In genomic region chr9:131287366-131287765, GRCh38 we compare ENCODE assay signal across 35 cellular contexts. TPM values are rescaled to one million over a fixed set of nuclear protein-coding genes. Genes with fewer than 3 reads are reported as not detected.
"Had no signal": no experiment of that assay in that cellular context is flagged by ENCODE, and none has a peak within 500 bp of the region (broad histone marks: within the 10 kb centered on the region; RNA-seq: fewer than 3 reads in every experiment).

No MANE protein-coding gene starts in this region.

- ATAC-seq: PC-3 had no signal

- H3K36me3 ChIP-seq: MG63, Peyer's patch, SJCRH30, WERI-Rb-1 had no signal

- H3K9me3 ChIP-seq: MG63, Peyer's patch, SJCRH30 had no signal

- DNase-seq: activated CD4-positive, alpha-beta memory T cell treated with anti-CD3 and anti-CD28 coated beads, Interleukin-2, amount 10 ng/mL, durations not matched to agents 7 days and 5 days; activated CD4-positive, alpha-beta T cell treated with anti-CD3 and anti-CD28 coated beads for 1 hour; activated CD4-positive, alpha-beta T cell treated with anti-CD3 and anti-CD28 coated beads for 48 hours; activated CD4-positive, CD25-positive, alpha-beta regulatory T cell; activated gamma-delta T cell; activated naive CD4-positive, alpha-beta T cell treated with Interleukin-2 at 50 U/mL for 16 hours; activated naive CD8-positive, alpha-beta T cell treated with anti-CD3 and anti-CD28 coated beads, Interleukin-2, amount 10 ng/mL, durations not matched to agents 7 days and 5 days; activated T-cell treated with anti-CD3 and anti-CD28 coated beads, Interleukin-2, amount 50 U/mL, for 1 hour; Kasumi-1; KBM-7; MG63; NCI-H1048; NCI-H1436 treated with DMSO at 0.1 percent for 48 hours; NCI-H1694 treated with DMSO at 0.1 percent for 48 hours; NCI-H2029; NCI-H345; NCI-H510A; NCI-H526; NCI-H748 treated with DMSO at 0.1 percent for 48 hours; NK-92 treated with Interleukin-12 subunit alpha and Interleukin-12 subunit beta, amount 100 ng/mL, for 24 hours; PC-3; Peyer's patch; SHP77; SJCRH30; T1000; WERI-Rb-1 had no signal

- H3K27me3 ChIP-seq: Peyer's patch had no signal

- H3K36me3 Mint-ChIP-seq: activated naive CD4-positive, alpha-beta T cell treated with anti-CD3 and anti-CD28 coated beads, Interleukin-2, amount 50 U/mL, for 24 hours; activated naive CD8-positive, alpha-beta T cell treated with anti-CD3 and anti-CD28 coated beads, Interleukin-2, amount 10 ng/mL, durations not matched to agents 7 days and 5 days; brain had no signal

- H3K4me3 Mint-ChIP-seq: activated CD4-positive, alpha-beta memory T cell treated with anti-CD3 and anti-CD28 coated beads, Interleukin-2, amount 10 ng/mL, durations not matched to agents 7 days and 5 days; activated naive CD4-positive, alpha-beta T cell treated with anti-CD3 and anti-CD28 coated beads, Interleukin-2, amount 50 U/mL, for 24 hours; activated naive CD8-positive, alpha-beta T cell treated with anti-CD3 and anti-CD28 coated beads, Interleukin-2, amount 10 ng/mL, durations not matched to agents 7 days and 5 days; brain; central memory CD8-positive, alpha-beta T cell had no signal

- H3K4me3 ChIP-seq: MG63, Peyer's patch, SJCRH30, SK-N-MC had no signal

- H3K27ac ChIP-seq: Peyer's patch, RWPE1, SJCRH30, SK-N-MC, WERI-Rb-1 had no signal

- H3K9me3 Mint-ChIP-seq: activated CD4-positive, alpha-beta memory T cell treated with anti-CD3 and anti-CD28 coated beads, Interleukin-2, amount 10 ng/mL, durations not matched to agents 7 days and 5 days; activated naive CD4-positive, alpha-beta T cell treated with anti-CD3 and anti-CD28 coated beads, Interleukin-2, amount 50 U/mL, for 24 hours; activated naive CD8-positive, alpha-beta T cell treated with anti-CD3 and anti-CD28 coated beads, Interleukin-2, amount 10 ng/mL, durations not matched to agents 7 days and 5 days; activated T-helper 2 cell treated with anti-CD3 and anti-CD28 coated beads, Interferon-gamma antibody, Interleukin-2, Interleukin-4, amounts not matched to agents 10 μg/mL and 5 μg/mL and 100 μg/mL, durations not matched to agents 14 hours and 24 hours and 36 hours; central memory CD8-positive, alpha-beta T cell had no signal

- FAIRE-seq: bronchial epithelial cell had no signal

- H3K27me3 Mint-ChIP-seq: activated naive CD4-positive, alpha-beta T cell treated with anti-CD3 and anti-CD28 coated beads, Interleukin-2, amount 50 U/mL, for 24 hours; central memory CD8-positive, alpha-beta T cell had no signal

- H3K27ac Mint-ChIP-seq: activated CD4-positive, alpha-beta memory T cell treated with anti-CD3 and anti-CD28 coated beads, Interleukin-2, amount 10 ng/mL, durations not matched to agents 7 days and 5 days; activated naive CD4-positive, alpha-beta T cell treated with anti-CD3 and anti-CD28 coated beads, Interleukin-2, amount 50 U/mL, for 24 hours; activated naive CD8-positive, alpha-beta T cell treated with anti-CD3 and anti-CD28 coated beads, Interleukin-2, amount 10 ng/mL, durations not matched to agents 7 days and 5 days; activated T-helper 2 cell treated with anti-CD3 and anti-CD28 coated beads, Interferon-gamma antibody, Interleukin-2, Interleukin-4, amounts not matched to agents 10 μg/mL and 5 μg/mL and 100 μg/mL, durations not matched to agents 14 hours and 24 hours and 36 hours had no signal

RNA-seq across cellular contexts. Expression of gene PLPP7, which starts 2.2 kb away (rescaled TPM):
- total RNA-seq: activated CD4-positive, alpha-beta memory T cell treated with anti-CD3 and anti-CD28 coated beads, Interleukin-2, amount 10 ng/mL, durations not matched to agents 7 days and 5 days; activated T-helper 2 cell treated with anti-CD3 and anti-CD28 coated beads, Interferon-gamma antibody, Interleukin-2, Interleukin-4, amounts not matched to agents 10 μg/mL and 5 μg/mL and 100 μg/mL, durations not matched to agents 14 hours and 24 hours and 36 hours; bronchial epithelial cell; PC-3; T-helper 1 cell treated with Interleukin-12 subunit alpha and Interleukin-12 subunit beta and Interleukin-4 antibody, amounts not matched to agents 30 ng/mL and 1 ng/mL, for 36 hours; T-helper 2 cell treated with Interferon-gamma antibody and Interleukin-4, amounts not matched to agents 100 ng/mL and 5 ng/mL, for 36 hours had no signal
